Comparison of ENCODE assay signal across 20 cellular contexts in genomic region chr1:53431725-53432306, GRCh38. TPM values are rescaled to one million over a fixed set of nuclear protein-coding genes. Genes with fewer than 3 reads are reported as not detected.
DNase-seq lines count a peak whose midpoint lies in the region; ATAC-seq and TF ChIP-seq lines count a peak whose summit lies in the region.
"Had no signal": no experiment of that assay in that cellular context is flagged by ENCODE, and none has a peak within 500 bp of the region (broad histone marks: within the 10 kb centered on the region; RNA-seq: fewer than 3 reads in every experiment).

No MANE protein-coding gene starts in this region.

- no peak overlapping the region for H2AK5ac ChIP-seq in mesendoderm (ENCODE audit: low read length)

- H4K5ac ChIP-seq in mesendoderm (ENCODE audit: low read length), result no peak overlapping the region

- peaks cover 89% of the 10 kb centered on the region for H3K4me1 Mint-ChIP-seq in WTC11

- no peak overlapping the region for H2AFZ ChIP-seq in Loucy (ENCODE audit: low read length)

- H3K4me1 ChIP-seq in HEK293 (ENCODE audit: control insufficient read depth, insufficient read depth, low read length) (no peaks in the 10 kb centered on the region), Loucy (ENCODE audit: insufficient read depth, low read length, poor library complexity, severe bottlenecking) (peaks cover 19% of the 10 kb centered on the region), mesendoderm (ENCODE audit: control insufficient read depth, low read depth, low read length) (peaks cover 5% of the 10 kb centered on the region)
- H3K4me1 ChIP-seq: SJSA1 had no signal

- H3K27ac ChIP-seq in HEK293 (ENCODE audit: extremely low read depth, low read depth, low read length) (no peak overlapping the region), mesendoderm (ENCODE audit: low read depth, low read length) (peak overlapping the region; percentile 16)
- H3K27ac ChIP-seq: SJSA1 had no signal

- POLR2A ChIA-PET in HEK293 (lab: Yijun Ruan, JAX), result no interaction called here
- POLR2A ChIA-PET in WTC11 (lab: Charles Lee), result interaction anchor here (0.7 kb wide), 1 partner anchor 616 kb away, joined by 4 read pairs; no protein-coding TSS in a partner anchor

- H4K8ac ChIP-seq in mesendoderm (ENCODE audit: low read depth, low read length), result peak overlapping the region; percentile 76

- H3K4me2 ChIP-seq in Loucy (ENCODE audit: low read depth, low read length, poor library complexity, severe bottlenecking), result peak overlapping the region; percentile 41
- H3K4me2 ChIP-seq in mesendoderm (ENCODE audit: low read length), result no peak overlapping the region

- H3F3A ChIP-seq in Loucy (ENCODE audit: low read depth), result 0 out of 2 replicates have a peak, but pooled peaks cover 4% of the 10 kb centered on the region

- H3K4me3 ChIP-seq in HEK293 (ENCODE audit: low read depth, low read length) (no peak overlapping the region), Loucy (ENCODE audit: low read length, poor library complexity, severe bottlenecking) (no peak overlapping the region), mesendoderm (ENCODE audit: low read length) (no peak overlapping the region)
- H3K4me3 ChIP-seq: K562, SJSA1 had no signal

- no peaks in the 10 kb centered on the region for H3K27me3 ChIP-seq in Loucy (ENCODE audit: insufficient read depth, low read length, poor library complexity, severe bottlenecking)
- no peaks in the 10 kb centered on the region for H3K27me3 ChIP-seq in mesendoderm (ENCODE audit: insufficient read depth, low read length, poor library complexity)

- H3K9me3 Mint-ChIP-seq in WTC11, result peaks cover 37% of the 10 kb centered on the region
- H3K9me3 Mint-ChIP-seq: CD4-positive, alpha-beta T cell had no signal

- H4K20me1 ChIP-seq in Loucy (ENCODE audit: insufficient read depth, low read length, poor library complexity, severe bottlenecking), result no peaks in the 10 kb centered on the region

- H2BK120ac ChIP-seq in mesendoderm (ENCODE audit: low read depth, low read length), result peak overlapping the region; percentile 82

- peak overlapping the region; percentile 94 for H3K27ac Mint-ChIP-seq in WTC11
- H3K27ac Mint-ChIP-seq: CD4-positive, alpha-beta T cell had no signal

- H3K9me3 ChIP-seq in HEK293 (ENCODE audit: control insufficient read depth, insufficient read depth, low read depth, low read length) (no peaks in the 10 kb centered on the region), Loucy (ENCODE audit: insufficient read depth, low read depth, low read length) (no peaks in the 10 kb centered on the region)

- no peak overlapping the region for H3K23ac ChIP-seq in mesendoderm (ENCODE audit: low read length)

- no peaks in the 10 kb centered on the region for H3K79me1 ChIP-seq in mesendoderm (ENCODE audit: low read length)

- H2BK5ac ChIP-seq in mesendoderm (ENCODE audit: low read length), result peak overlapping the region; percentile 78

- H3K36me3 ChIP-seq in HEK293 (ENCODE audit: control insufficient read depth in 2 of 2, insufficient read depth in 1 of 2, low read length in 2 of 2) (no peaks in the 10 kb centered on the region), Loucy (ENCODE audit: insufficient read depth, low read length) (no peaks in the 10 kb centered on the region), mesendoderm (ENCODE audit: control insufficient read depth, insufficient read depth, low read length) (no peaks in the 10 kb centered on the region)
- H3K36me3 ChIP-seq: SJSA1 had no signal

- no peaks in the 10 kb centered on the region for H3K9me2 ChIP-seq in Loucy (replicated peaks; ENCODE audit: low read depth, low read length)

- H3K4ac ChIP-seq in mesendoderm (ENCODE audit: low read depth, low read length), result peak overlapping the region; percentile 70

- ATAC-seq in WTC11, result no peak
- ATAC-seq in HG03378 (IDR thresholded peaks at IDR 0.05; ENCODE audit: unreplicated experiment), result no peak
- ATAC-seq: K562 had no signal

- H2BK15ac ChIP-seq in mesendoderm (replicated peaks; ENCODE audit: low read depth), result no peak overlapping the region

- peak overlapping the region; percentile 96 for H3K18ac ChIP-seq in mesendoderm (ENCODE audit: low read length)

- peak overlapping the region; percentile 29 for H3K56ac ChIP-seq in mesendoderm (ENCODE audit: low read length)

- WGBS in mesendoderm (ENCODE audit: extremely low coverage, insufficient coverage, low lambda C conversion rate), result no CpG with 5 or more reads among the region's 3 CpGs

- CTCF ChIA-PET in HEK293 (lab: Yijun Ruan, JAX) (interaction anchor here (1.0 to 1.3 kb wide), 2 partner anchors 13 to 18 kb away, joined by 5 read pairs; no protein-coding TSS in a partner anchor), WTC11 (lab: Charles Lee) (interaction anchor here (1.1 to 3.1 kb wide), 2 partner anchors 17 to 18 kb away, joined by 3 to 13 read pairs; no protein-coding TSS in a partner anchor)

- no peak for TF ChIP-seq CTCF in HEK293 (tag by site-specific recombination; IDR thresholded peaks at IDR 0.05)
- TF ChIP-seq CTCF in Loucy (conservative IDR thresholded peaks at IDR 0.05; ENCODE audit: low read length), result no peak
- no peak for TF ChIP-seq CTCF in WTC11 (IDR thresholded peaks at IDR 0.05)
- no peak for TF ChIP-seq CTCF in GM13977 (IDR thresholded peaks at IDR 0.05; ENCODE audit: extremely low read depth, insufficient read depth, missing control alignments)

- DNase-seq in WTC11 (ENCODE audit: low spot score) (no peak), mesendoderm (no peak), NCI-H2107 treated with DMSO at 0.1 percent for 48 hours (lab: John Stamatoyannopoulos, UW; ENCODE audit: unreplicated experiment) (no peak), GM13977 (ENCODE audit: low spot score) (no peak)
- DNase-seq: Calu3; CD4-positive, alpha-beta T cell; DMS79; NCI-H1048; NCI-H146; NCI-H2081 treated with DMSO at 0.1 percent for 48 hours; NCI-H524 had no signal

- no peaks in the 10 kb centered on the region for H3K79me2 ChIP-seq in Loucy (ENCODE audit: insufficient read depth, low read length)
- no peaks in the 10 kb centered on the region for H3K79me2 ChIP-seq in mesendoderm (ENCODE audit: control insufficient read depth, insufficient read depth, low read length)

- H3K27me3 Mint-ChIP-seq in WTC11 (ENCODE audit: low read depth), result peaks cover 19% of the 10 kb centered on the region

- in situ Hi-C loops in GM13977 (cut with MboI; ENCODE audit: low pct_unique_long_range_greater_than_20kb, low sequenced_read_pairs, unreplicated experiment), result no loop called here

- H3K4me3 Mint-ChIP-seq in WTC11, result no peak overlapping the region
- H3K4me3 Mint-ChIP-seq: CD4-positive, alpha-beta T cell had no signal

- peaks cover 32% of the 10 kb centered on the region for H3K36me3 Mint-ChIP-seq in WTC11

- no peak overlapping the region for H3K9ac ChIP-seq in Loucy (ENCODE audit: low read depth, low read length, poor library complexity, severe bottlenecking)
- no peak overlapping the region for H3K9ac ChIP-seq in mesendoderm (ENCODE audit: low read length)

TF ChIP-seq in HEK293, 187 proteins besides CTCF, POLR2A, EP300 and RAD21:
- TF ChIP-seq HOXD13 (CRISPR knock-in tag; IDR thresholded peaks at IDR 0.05; ENCODE audit: borderline replicate concordance), result no peak
- 0 out of 2 replicates have a peak, but pooled peaks have one; percentile 11 for TF ChIP-seq TCF7L2 (IDR thresholded peaks at IDR 0.05; ENCODE audit: borderline replicate concordance, low read depth, low read length)

TF ChIP-seq in WTC11, 78 proteins besides CTCF, POLR2A, EP300 and RAD21 (continues in another document):
- no peak for TF ChIP-seq ATF2 (CRISPR knock-in tag; IDR thresholded peaks at IDR 0.05; ENCODE audit: borderline replicate concordance, low read depth)
- no peak for TF ChIP-seq USF2 (CRISPR knock-in tag; IDR thresholded peaks at IDR 0.05)
- TF ChIP-seq ZSCAN18 (CRISPR knock-in tag; IDR thresholded peaks at IDR 0.05), result no peak
- TF ChIP-seq TCF7 (CRISPR knock-in tag; IDR thresholded peaks at IDR 0.05; ENCODE audit: low read depth), result no peak
- no peak for TF ChIP-seq NR1H2 (CRISPR knock-in tag; IDR thresholded peaks at IDR 0.05)
- no peak for TF ChIP-seq SOX15 (CRISPR knock-in tag; IDR thresholded peaks at IDR 0.05)

RNA-seq across cellular contexts. Expression of gene DMRTB1, which starts 27.4 kb away (rescaled TPM):
- 0.16 to 0.18 TPM (median 0.17 TPM) in 3 replicates for total RNA-seq in WTC11 (2021)
- polyA plus RNA-seq in mesendoderm (2013, experiment 1 of 2), result 0.60 TPM
- polyA plus RNA-seq in mesendoderm (2013, experiment 2 of 2), result 0.53 TPM
- total RNA-seq: Calu3; CD4-positive, alpha-beta T cell; G401; H4; HT1080; M059J; SJSA1 had no signal
